ENCODE assay signal across 8 cellular contexts in genomic region chr3:195270079-195270349, GRCh38. TPM values are rescaled to one million over a fixed set of nuclear protein-coding genes. Genes with fewer than 3 reads are reported as not detected.
DNase-seq lines count a peak whose midpoint lies in the region; ATAC-seq and TF ChIP-seq lines count a peak whose summit lies in the region.

No MANE protein-coding gene starts in this region.

- DNase-seq in BJ (ENCODE audit: low read depth) = no peak
- DNase-seq in NCI-H2196 treated with DMSO at 0.1 percent for 48 hours (lab: John Stamatoyannopoulos, UW; ENCODE audit: unreplicated experiment) = no peak
- DNase-seq in superior temporal gyrus (ENCODE audit: extremely low spot score) = no peak
- DNase-seq in medulla oblongata (ENCODE audit: extremely low spot score) = no peak

- no peaks in the 10 kb centered on the region for H3K27me3 Mint-ChIP-seq in nephron (ENCODE audit: low read depth)

- H3K36me3 ChIP-seq in BJ (ENCODE audit: control insufficient read depth, insufficient read depth, low read length) (peaks cover 4% of the 10 kb centered on the region), KOPT-K1 (ENCODE audit: insufficient read depth, low read length) (peaks cover 39% of the 10 kb centered on the region), duodenal mucosa (ENCODE audit: control insufficient read depth in 1 of 2, insufficient read depth in 2 of 2, low read length in 2 of 2) (no peaks in the 10 kb centered on the region)

- H3K27ac ChIP-seq in KOPT-K1 (ENCODE audit: low read depth, low read length, poor library complexity, severe bottlenecking) = peak overlapping the region; percentile 67
- no peak overlapping the region for H3K27ac ChIP-seq in duodenal mucosa (ENCODE audit: low read depth, low read length)

- H3K9me3 Mint-ChIP-seq in nephron = no peaks in the 10 kb centered on the region

- CTCF ChIA-PET in BJ (lab: Yijun Ruan, JAX) = interaction anchor here (0.6 to 8.7 kb wide), 20 partner anchors 8 to 598 kb away, joined by 3 to 160 read pairs (median 6); partner anchors contain the start of genes FAM43A, LSG1 and PPP1R2

- H3K9me3 ChIP-seq in KOPT-K1 (ENCODE audit: insufficient read depth, low read length, poor library complexity, severe bottlenecking) (no peaks in the 10 kb centered on the region), duodenal mucosa (ENCODE audit: control insufficient read depth in 1 of 2, low read length in 2 of 2) (no peaks in the 10 kb centered on the region)

- peak overlapping the region; percentile 88 to 95 (median 95) for H3K4me3 Mint-ChIP-seq in nephron

- peaks cover 20 to 23% of the 10 kb centered on the region in 2 donors for H3K4me1 ChIP-seq in duodenal mucosa (ENCODE audit: control insufficient read depth in 1 of 2, insufficient read depth in 2 of 2, low read length in 2 of 2)

- no peak for ATAC-seq in HG02610 (IDR thresholded peaks at IDR 0.05; ENCODE audit: unreplicated experiment)

- H3K4me1 Mint-ChIP-seq in nephron = peaks cover 21% of the 10 kb centered on the region

- H3K9ac ChIP-seq in duodenal mucosa (ENCODE audit: low read depth in 1 of 2, low read length in 2 of 2) = peak overlapping the region; percentile 62 to 65

- H3K27me3 ChIP-seq in BJ (ENCODE audit: control insufficient read depth, insufficient read depth, low read length) = no peaks in the 10 kb centered on the region
- H3K27me3 ChIP-seq in duodenal mucosa (ENCODE audit: control insufficient read depth in 1 of 2, insufficient read depth in 2 of 2, low read length in 2 of 2) = no peaks in the 10 kb centered on the region

- TF ChIP-seq CTCF in BJ (IDR thresholded peaks at IDR 0.05; ENCODE audit: insufficient read depth, low read depth, low read length) (no peak), nephron (IDR thresholded peaks at IDR 0.05; ENCODE audit: unreplicated experiment in 3 of 3) (no peak)

- POLR2A ChIA-PET in BJ (lab: Charles Lee) = interaction anchor here (0.6 kb wide), 1 partner anchor 244 kb away, joined by 4 read pairs; no protein-coding TSS in a partner anchor

- peaks cover 11% of the 10 kb centered on the region for H3K36me3 Mint-ChIP-seq in nephron (ENCODE audit: low read depth)

- peak overlapping the region; percentile 41 to 86 (median 59) for H3K27ac Mint-ChIP-seq in nephron

- H3K4me3 ChIP-seq in BJ (ENCODE audit: low read depth, low read length) (peak overlapping the region; percentile 91), duodenal mucosa (ENCODE audit: low read depth in 1 of 2, low read length in 2 of 2) (peak overlapping the region; percentile 90)

RNA-seq across cellular contexts. Expression of gene XXYLT1, which starts 0.9 kb away (rescaled TPM):
- polyA plus RNA-seq in BJ (2011; rRNA removed) = 24.4 and 33.5 TPM in 2 replicates
- polyA minus RNA-seq in BJ (2011; rRNA and poly(A)+ RNA removed) = 14.5 and 17.7 TPM in 2 replicates
